In the genomic region with DNA sequence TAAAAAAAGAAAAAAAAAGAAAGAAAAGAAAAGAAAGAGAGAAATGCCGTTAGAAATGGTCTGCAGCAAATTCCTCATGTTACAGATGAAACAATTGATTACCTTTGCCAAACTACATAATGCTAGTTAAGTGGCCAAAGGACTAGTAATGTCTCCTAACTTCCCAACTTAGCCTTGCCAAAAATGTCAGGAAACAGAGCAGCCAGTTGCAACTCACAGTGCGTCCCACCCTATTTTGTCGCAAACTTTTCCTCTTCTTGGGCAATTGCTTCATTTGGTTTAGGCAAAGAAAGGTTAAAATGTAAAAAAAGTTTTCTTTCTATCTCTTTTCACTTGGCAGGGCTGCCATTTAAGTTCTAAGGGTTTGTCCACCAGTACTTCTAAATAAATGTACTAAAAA, we compare ENCODE assay signal across 22 cellular contexts. TPM values are rescaled to one million over a fixed set of nuclear protein-coding genes. Genes with fewer than 3 reads are reported as not detected.
A peak's percentile ranks its signal among the peaks of the same experiment; 100 is the strongest.
DNase-seq lines count a peak whose midpoint lies in the region; ATAC-seq and TF ChIP-seq lines count a peak whose summit lies in the region.
"Had no signal": no experiment of that assay in that cellular context is flagged by ENCODE, and none has a peak within 500 bp of the region (broad histone marks: within the 10 kb centered on the region; RNA-seq: fewer than 3 reads in every experiment).

No MANE protein-coding gene starts in this region.

- H3K4me3 ChIP-seq in adipocyte (ENCODE audit: low read length) (peak overlapping the region; percentile 60), mesenchymal stem cell (ENCODE audit: insufficient read depth in 1 of 2, low read depth in 1 of 2, low read length in 2 of 2) (peak overlapping the region in 1 of 2 experiments; percentile 47)
- H3K4me3 ChIP-seq: BLaER1 treated with 17β-estradiol and CSF1 and Interleukin-3, amounts not matched to agents 10 nM and 100 nM; PC-9; SJSA1 had no signal

- no peak for TF ChIP-seq CTCF in progenitor cell of endocrine pancreas (IDR thresholded peaks at IDR 0.05; ENCODE audit: unreplicated experiment)

- H3K14ac ChIP-seq in mesenchymal stem cell (ENCODE audit: low read length in 2 of 2), result no peak overlapping the region

- no peak overlapping the region for H2BK5ac ChIP-seq in mesenchymal stem cell (ENCODE audit: low read depth, low read length, poor library complexity, severe bottlenecking)

- H3K27me3 Mint-ChIP-seq in progenitor cell of endocrine pancreas, result no peaks in the 10 kb centered on the region

- peaks cover 9% of the 10 kb centered on the region for H3K9me3 Mint-ChIP-seq in progenitor cell of endocrine pancreas (ENCODE audit: low read depth)

- H3K27me3 ChIP-seq in adipocyte (replicated peaks; ENCODE audit: control insufficient read depth, insufficient read depth, low read length) (no peaks in the 10 kb centered on the region), mesenchymal stem cell (ENCODE audit: control insufficient read depth in 1 of 2, insufficient read depth in 1 of 2, low read length in 2 of 2) (no peaks in the 10 kb centered on the region)
- H3K27me3 ChIP-seq: BLaER1 treated with 17β-estradiol and CSF1 and Interleukin-3, amounts not matched to agents 10 nM and 100 nM; SJSA1 had no signal

- H2AK5ac ChIP-seq in mesenchymal stem cell (ENCODE audit: low read length, severe bottlenecking), result no peak overlapping the region

- H2BK120ac ChIP-seq in mesenchymal stem cell (ENCODE audit: low read depth, low read length), result no peak overlapping the region

- no CpG with 5 or more reads among the region's 3 CpGs for WGBS in mesenchymal stem cell

- H3K79me1 ChIP-seq in mesenchymal stem cell (replicated peaks; ENCODE audit: low read length, poor library complexity, severe bottlenecking), result no peaks in the 10 kb centered on the region

- H4K8ac ChIP-seq in mesenchymal stem cell (ENCODE audit: low read length), result no peak overlapping the region

- H3K18ac ChIP-seq in mesenchymal stem cell (ENCODE audit: low read depth in 1 of 2, low read length in 2 of 2), result no peak overlapping the region

- DNase-seq in left ventricle myocardium superior (no peak), Right ventricle myocardium superior (no peak), adipocyte (ENCODE audit: low read depth) (no peak), mesenchymal stem cell (no peak), progenitor cell of endocrine pancreas (ENCODE audit: low spot score, unreplicated experiment) (no peak), HCEC 1CT (no peak)
- DNase-seq: GDM1, NCI-H1048, NCI-H1436, NCI-H1930, NCI-H345, NCI-H524 treated with DMSO at 0.1 percent for 48 hours, PC-9 had no signal

- H2AFZ ChIP-seq in mesenchymal stem cell (ENCODE audit: low read depth, low read length), result no peak overlapping the region
- H2AFZ ChIP-seq: PC-9 had no signal

- no peak overlapping the region for H3K27ac Mint-ChIP-seq in progenitor cell of endocrine pancreas

- H3K4ac ChIP-seq in mesenchymal stem cell (ENCODE audit: low read depth in 1 of 2, low read length in 2 of 2), result no peak overlapping the region

- no peak overlapping the region for H3K23ac ChIP-seq in mesenchymal stem cell (ENCODE audit: low read length in 2 of 2)

- H2BK12ac ChIP-seq in mesenchymal stem cell (ENCODE audit: low read length in 2 of 2), result no peak overlapping the region

- H3K9me3 ChIP-seq in adipocyte (ENCODE audit: control insufficient read depth, low read length) (no peaks in the 10 kb centered on the region), mesenchymal stem cell (ENCODE audit: control insufficient read depth, low read length) (no peaks in the 10 kb centered on the region)
- H3K9me3 ChIP-seq: SJSA1 had no signal

- peak; percentile 18 for ATAC-seq in left ventricle myocardium superior
- no peak for ATAC-seq in Right ventricle myocardium superior (ENCODE audit: poor library complexity)
- no peak for ATAC-seq in HG03442 (IDR thresholded peaks at IDR 0.05; ENCODE audit: unreplicated experiment)
- no peak for ATAC-seq in HG02973 (IDR thresholded peaks at IDR 0.05; ENCODE audit: unreplicated experiment)

- peaks cover 2% of the 10 kb centered on the region for H3K36me3 Mint-ChIP-seq in progenitor cell of endocrine pancreas (ENCODE audit: insufficient read depth)

- H3K4me1 ChIP-seq in adipocyte (ENCODE audit: control insufficient read depth, insufficient read depth, low read length), result peaks cover 57% of the 10 kb centered on the region
- H3K4me1 ChIP-seq in mesenchymal stem cell (ENCODE audit: control insufficient read depth, insufficient read depth, low read depth, low read length), result peaks cover 5% of the 10 kb centered on the region

- intact Hi-C loops in left ventricle myocardium superior (cut with micrococcal nuclease), result no loop called here
- intact Hi-C loops in Right ventricle myocardium superior (cut with DNase I), result no loop called here

- no peak overlapping the region for H2BK15ac ChIP-seq in mesenchymal stem cell (ENCODE audit: low read depth, poor library complexity, severe bottlenecking)

- no peak overlapping the region for H4K91ac ChIP-seq in mesenchymal stem cell (ENCODE audit: low read length)

- H3K36me3 ChIP-seq in adipocyte (ENCODE audit: control insufficient read depth, insufficient read depth, low read length, severe bottlenecking), result peaks cover 35% of the 10 kb centered on the region
- H3K36me3 ChIP-seq in mesenchymal stem cell (ENCODE audit: control insufficient read depth in 1 of 2, insufficient read depth in 2 of 2, low read depth in 1 of 2, low read length in 2 of 2), result peaks cover 0 to 32% of the 10 kb centered on the region in 2 experiments
- H3K36me3 ChIP-seq: SJSA1 had no signal

- H3K9ac ChIP-seq in adipocyte (ENCODE audit: low read length) (peak overlapping the region; percentile 73), mesenchymal stem cell (ENCODE audit: low read length) (peak overlapping the region; percentile 72)
- H3K9ac ChIP-seq: BLaER1 treated with 17β-estradiol and CSF1 and Interleukin-3, amounts not matched to agents 10 nM and 100 nM; KMS-11 had no signal

- no peak overlapping the region for H3K27ac ChIP-seq in mesenchymal stem cell (ENCODE audit: low read length, poor library complexity, severe bottlenecking)
- H3K27ac ChIP-seq: KMS-11, PC-9, SJSA1 had no signal

- H3K4me2 ChIP-seq in mesenchymal stem cell (ENCODE audit: low read length, poor library complexity, severe bottlenecking), result no peak overlapping the region
- H3K4me2 ChIP-seq: KMS-11, PC-9 had no signal

- H3K4me3 Mint-ChIP-seq in progenitor cell of endocrine pancreas (ENCODE audit: low read depth), result no peak overlapping the region

- peaks cover 10% of the 10 kb centered on the region for H3K4me1 Mint-ChIP-seq in progenitor cell of endocrine pancreas (ENCODE audit: low read depth)

RNA-seq across cellular contexts. Expression of a gene that starts 53.1 kb away (rescaled TPM):
- total RNA-seq in left ventricle myocardium superior (2.8 TPM), Right ventricle myocardium superior (3.3 TPM), progenitor cell of endocrine pancreas (0.24 and 0.38 TPM in 2 replicates)
- 0.15 TPM for polyA plus RNA-seq in mesenchymal stem cell (2013, experiment 1 of 2)
- 0.08 TPM for polyA plus RNA-seq in mesenchymal stem cell (2013, experiment 2 of 2)
- total RNA-seq: A673, Daoy, H1, HT1080, PC-9, SJSA1 had no signal
